In genomic region chr21:33360871-33361602, GRCh38 we compare ENCODE assay signal across 8 cellular contexts. TPM values are rescaled to one million over a fixed set of nuclear protein-coding genes. Genes with fewer than 3 reads are reported as not detected.
A peak's percentile ranks its signal among the peaks of the same experiment; 100 is the strongest.
DNase-seq lines count a peak whose midpoint lies in the region; ATAC-seq lines count a peak whose summit lies in the region.

No MANE protein-coding gene starts in this region.

- peaks cover 10% of the 10 kb centered on the region for H3K36me3 ChIP-seq in effector memory CD4-positive, alpha-beta T cell (ENCODE audit: control insufficient read depth, insufficient read depth, low read length)
- H3K36me3 ChIP-seq in mesendoderm (ENCODE audit: control insufficient read depth, insufficient read depth, low read length) = peaks cover under 1% of the 10 kb centered on the region

- H3K27me3 ChIP-seq in effector memory CD4-positive, alpha-beta T cell (replicated peaks; ENCODE audit: control insufficient read depth, insufficient read depth, low read length, poor library complexity, severe bottlenecking) = no peaks in the 10 kb centered on the region
- no peaks in the 10 kb centered on the region for H3K27me3 ChIP-seq in mesendoderm (ENCODE audit: insufficient read depth, low read length, poor library complexity)

- DNase-seq in C1 segment of cervical spinal cord (lab: John Stamatoyannopoulos, UW) = peak in 13 of 14 donors; percentile 9 to 77 (median 41)
- DNase-seq in HPDE6-E6E7 (ENCODE audit: extremely low spot score) = peak; percentile 71
- DNase-seq in NCI-H82 treated with DMSO at 0.1 percent for 48 hours (lab: John Stamatoyannopoulos, UW; ENCODE audit: unreplicated experiment) = peak; percentile 55
- DNase-seq in activated CD8-positive, alpha-beta memory T cell treated with anti-CD3 and anti-CD28 coated beads for 1 hour (ENCODE audit: extremely low read depth in 1 of 2, low read depth in 1 of 2) = peak; percentile 84 to 86
- peak; percentile 68 to 76 (median 71) for DNase-seq in effector memory CD4-positive, alpha-beta T cell
- DNase-seq in mesendoderm = peak; percentile 81
- DNase-seq in stimulated activated CD8-positive, alpha-beta memory T cell treated with anti-CD3 and anti-CD28 coated beads, Interleukin-15, amount 100 ng/mL, for 4 hours (ENCODE audit: low read depth in 2 of 2) = peak; percentile 60 to 70

- H3K18ac ChIP-seq in mesendoderm (ENCODE audit: low read length) = no peak overlapping the region

- H2BK5ac ChIP-seq in mesendoderm (ENCODE audit: low read length) = no peak overlapping the region

- H3K79me2 ChIP-seq in mesendoderm (ENCODE audit: control insufficient read depth, insufficient read depth, low read length) = no peaks in the 10 kb centered on the region

- H3K27ac ChIP-seq in effector memory CD4-positive, alpha-beta T cell (ENCODE audit: insufficient read depth, low read length, poor library complexity, severe bottlenecking) = peak overlapping the region; percentile 64
- H3K27ac ChIP-seq in mesendoderm (ENCODE audit: low read depth, low read length) = no peak overlapping the region

- no peaks in the 10 kb centered on the region for H3K9me3 ChIP-seq in effector memory CD4-positive, alpha-beta T cell (ENCODE audit: control insufficient read depth, low read length)

- H4K5ac ChIP-seq in mesendoderm (ENCODE audit: low read length) = no peak overlapping the region

- no peak overlapping the region for H4K8ac ChIP-seq in mesendoderm (ENCODE audit: low read depth, low read length)

- no peak overlapping the region for H3K4ac ChIP-seq in mesendoderm (ENCODE audit: low read depth, low read length)

- peaks cover 3% of the 10 kb centered on the region for H3K4me1 ChIP-seq in effector memory CD4-positive, alpha-beta T cell (ENCODE audit: control insufficient read depth, insufficient read depth, low read length, poor library complexity, severe bottlenecking)
- no peaks in the 10 kb centered on the region for H3K4me1 ChIP-seq in mesendoderm (ENCODE audit: control insufficient read depth, low read depth, low read length)

- no peak overlapping the region for H2AK5ac ChIP-seq in mesendoderm (ENCODE audit: low read length)

- H3K23ac ChIP-seq in mesendoderm (ENCODE audit: low read length) = no peak overlapping the region

- peak overlapping the region; percentile 40 for H3K4me3 ChIP-seq in effector memory CD4-positive, alpha-beta T cell (ENCODE audit: insufficient read depth, low read depth, low read length, poor library complexity, severe bottlenecking)
- no peak overlapping the region for H3K4me3 ChIP-seq in mesendoderm (ENCODE audit: low read length)

- H3K4me2 ChIP-seq in mesendoderm (ENCODE audit: low read length) = no peak overlapping the region

- H3K9ac ChIP-seq in mesendoderm (ENCODE audit: low read length) = no peak overlapping the region

- peak; percentile 77 for ATAC-seq in GM19395 (IDR thresholded peaks at IDR 0.05; ENCODE audit: unreplicated experiment)

- no peak overlapping the region for H2BK120ac ChIP-seq in mesendoderm (ENCODE audit: low read depth, low read length)

- no peaks in the 10 kb centered on the region for H3K79me1 ChIP-seq in mesendoderm (ENCODE audit: low read length)

- WGBS in mesendoderm (ENCODE audit: extremely low coverage, insufficient coverage, low lambda C conversion rate) = no CpG with 5 or more reads among the region's 14 CpGs

- no peak overlapping the region for H2BK15ac ChIP-seq in mesendoderm (replicated peaks; ENCODE audit: low read depth)

- H3K56ac ChIP-seq in mesendoderm (ENCODE audit: low read length) = no peak overlapping the region

RNA-seq across cellular contexts. Expression of gene IFNAR1, which starts 36.3 kb away (rescaled TPM):
- polyA plus RNA-seq in mesendoderm (2013, experiment 1 of 2) = 7.9 TPM
- polyA plus RNA-seq in mesendoderm (2013, experiment 2 of 2) = 9.4 TPM

RNA-seq across cellular contexts. Expression of gene IFNGR2, which starts 42.2 kb away (rescaled TPM):
- 26.1 TPM for polyA plus RNA-seq in mesendoderm (2013, experiment 1 of 2)
- 27.0 TPM for polyA plus RNA-seq in mesendoderm (2013, experiment 2 of 2)
